11 cellular contexts compared by ENCODE assay signal in genomic region chr4:74715731-74716435, GRCh38.
DNase-seq lines count a peak whose midpoint lies in the region; ATAC-seq and TF ChIP-seq lines count a peak whose summit lies in the region.
"Had no signal": no experiment of that assay in that cellular context is flagged by ENCODE, and none has a peak within 500 bp of the region (broad histone marks: within the 10 kb centered on the region; RNA-seq: fewer than 3 reads in every experiment).

No MANE protein-coding gene starts in this region.

- H4K20me1 ChIP-seq in Karpas-422 (ENCODE audit: insufficient read depth, low read depth, low read length), result no peaks in the 10 kb centered on the region

- H3K4me3 ChIP-seq in stomach smooth muscle (ENCODE audit: low read length in 2 of 2) (no peak overlapping the region), lower leg skin (ENCODE audit: low read depth, poor library complexity, severe bottlenecking) (no peak overlapping the region), Karpas-422 (ENCODE audit: low read length) (no peak overlapping the region)
- H3K4me3 ChIP-seq: ascending aorta, ovary had no signal

- H3K4me1 ChIP-seq in foreskin keratinocyte, result peaks cover 9% of the 10 kb centered on the region
- no peaks in the 10 kb centered on the region for H3K4me1 ChIP-seq in stomach smooth muscle (ENCODE audit: control insufficient read depth, insufficient read depth, low read length)
- no peaks in the 10 kb centered on the region for H3K4me1 ChIP-seq in Karpas-422 (ENCODE audit: low read length)

- H2AFZ ChIP-seq in Karpas-422 (ENCODE audit: low read length), result no peak overlapping the region

- H3K9me2 ChIP-seq in Karpas-422 (replicated peaks; ENCODE audit: insufficient read depth, low read length), result no peaks in the 10 kb centered on the region

- no peak for TF ChIP-seq POLR2A in lower leg skin (IDR thresholded peaks at IDR 0.05)

- H3K9ac ChIP-seq in stomach smooth muscle (ENCODE audit: low read length in 2 of 2), result no peak overlapping the region
- no peak overlapping the region for H3K9ac ChIP-seq in Karpas-422 (ENCODE audit: low read length)

- 31 to 37% methylated on average over 5 of the region's 5 CpGs for WGBS in lower leg skin, 2 donors

- DNase-seq in HPDE6-E6E7 (ENCODE audit: extremely low spot score), result peak; percentile 14
- peak; percentile 27 to 52 for DNase-seq in foreskin keratinocyte
- DNase-seq in lower leg skin (ENCODE audit: low spot score in 2 of 2), result no peak
- no peak for DNase-seq in stimulated activated naive CD4-positive, alpha-beta T cell treated with Interleukin-2 at 50 U/mL for 16 hours (lab: John Stamatoyannopoulos, UW)
- no peak for DNase-seq in Karpas-422
- DNase-seq: H7, islet precursor cell, ovary had no signal

- intact Hi-C loops in lower leg skin (cut with DNase I; ENCODE audit: low total_unique reads), result no loop called here

- H3K79me2 ChIP-seq in Karpas-422 (ENCODE audit: low read length), result no peaks in the 10 kb centered on the region

- H3K9me3 ChIP-seq in stomach smooth muscle (ENCODE audit: control insufficient read depth in 2 of 2, low read length in 2 of 2) (no peaks in the 10 kb centered on the region), Karpas-422 (ENCODE audit: low read length) (no peaks in the 10 kb centered on the region)
- H3K9me3 ChIP-seq: ovary had no signal

- no peaks in the 10 kb centered on the region for H3K36me3 ChIP-seq in stomach smooth muscle (ENCODE audit: control insufficient read depth in 2 of 2, insufficient read depth in 2 of 2, low read length in 2 of 2)
- no peaks in the 10 kb centered on the region for H3K36me3 ChIP-seq in Karpas-422 (ENCODE audit: insufficient read depth, low read length)
- H3K36me3 ChIP-seq: ascending aorta, ovary had no signal

- no peak overlapping the region for H3K4me2 ChIP-seq in Karpas-422 (ENCODE audit: low read depth, low read length, poor library complexity, severe bottlenecking)

- no peak for TF ChIP-seq CTCF in foreskin keratinocyte (conservative IDR thresholded peaks at IDR 0.05)
- no peak for TF ChIP-seq CTCF in lower leg skin (IDR thresholded peaks at IDR 0.05)

- H3K27me3 ChIP-seq in foreskin keratinocyte (peaks cover 6% of the 10 kb centered on the region), stomach smooth muscle (ENCODE audit: control insufficient read depth in 1 of 2, insufficient read depth in 2 of 2, low read length in 2 of 2) (no peaks in the 10 kb centered on the region), Karpas-422 (ENCODE audit: low read length) (no peaks in the 10 kb centered on the region)
- H3K27me3 ChIP-seq: ascending aorta, ovary had no signal

- H3K27ac ChIP-seq in foreskin keratinocyte (peak overlapping the region; percentile 15), stomach smooth muscle (ENCODE audit: low read length) (peak overlapping the region; percentile 3), Karpas-422 (ENCODE audit: low read length) (no peak overlapping the region)
- H3K27ac ChIP-seq: ovary had no signal

- ATAC-seq in GM19438 (IDR thresholded peaks at IDR 0.05; ENCODE audit: low read depth, unreplicated experiment), result peak; percentile 64
- peak; percentile 64 for ATAC-seq in foreskin keratinocyte

Comparison
In these comparisons a context has a peak if more than half of its experiments do, and no peak if none do; other contexts are left out.
1. DNase-seq: peak in HPDE6-E6E7 (single experiment) and foreskin keratinocyte (2 of 2); none in lower leg skin (0 of 2), stimulated activated naive CD4-positive, alpha-beta T cell treated with Interleukin-2 at 50 U/mL for 16 hours (single experiment) and Karpas-422 (single experiment).